15 cellular contexts compared by ENCODE assay signal in the genomic region with DNA sequence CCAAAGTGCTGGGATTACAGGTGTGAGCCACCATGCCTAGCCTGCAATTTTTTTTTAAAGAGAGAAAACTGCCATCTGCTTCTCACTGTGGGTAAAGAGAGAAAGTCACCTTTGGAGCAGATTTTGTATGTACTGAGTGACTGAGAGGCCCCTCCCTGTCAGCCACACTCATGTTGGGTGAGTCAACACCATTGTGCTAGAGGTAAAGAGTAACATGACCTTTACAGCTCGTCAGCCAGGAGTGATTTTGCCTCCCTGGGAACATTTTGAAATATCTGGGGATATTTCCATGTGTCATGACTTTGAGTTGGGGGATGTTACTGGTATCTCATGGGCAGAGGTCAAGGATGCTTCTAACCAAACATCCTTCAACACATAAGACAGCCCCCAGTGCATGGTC.
A peak's percentile ranks its signal among the peaks of the same experiment; 100 is the strongest.
DNase-seq lines count a peak whose midpoint lies in the region; ATAC-seq and TF ChIP-seq lines count a peak whose summit lies in the region.
"Had no signal": no experiment of that assay in that cellular context is flagged by ENCODE, and none has a peak within 500 bp of the region (broad histone marks: within the 10 kb centered on the region; RNA-seq: fewer than 3 reads in every experiment).

No MANE protein-coding gene starts in this region.

- no peak overlapping the region for H3K4me3 ChIP-seq in mucosa of descending colon
- no peak overlapping the region for H3K4me3 ChIP-seq in MM.1S (ENCODE audit: low read length)
- H3K4me3 ChIP-seq: psoas muscle, SJSA1, upper lobe of left lung had no signal

- H3K4me1 ChIP-seq in mucosa of descending colon (ENCODE audit: low read depth) (no peaks in the 10 kb centered on the region), MM.1S (ENCODE audit: low read length) (no peaks in the 10 kb centered on the region)
- H3K4me1 ChIP-seq: psoas muscle, upper lobe of left lung had no signal

- no peaks in the 10 kb centered on the region for H3K79me2 ChIP-seq in MM.1S (ENCODE audit: low read length)

- H3K9me3 ChIP-seq in mucosa of descending colon (no peaks in the 10 kb centered on the region), MM.1S (replicated peaks; ENCODE audit: insufficient read depth, low read length) (no peaks in the 10 kb centered on the region)
- H3K9me3 ChIP-seq: psoas muscle, upper lobe of left lung had no signal

- no peak overlapping the region for H2AFZ ChIP-seq in MM.1S (ENCODE audit: low read length)

- no peaks in the 10 kb centered on the region for H4K20me1 ChIP-seq in MM.1S (ENCODE audit: insufficient read depth, low read length)

- intact Hi-C loops in mucosa of descending colon (cut with DNase I, micrococcal nuclease), result loop anchor here in 1 of 2 donors (10.0 kb wide), 1 partner anchor 639 kb away; no protein-coding TSS in a partner anchor
- intact Hi-C loops in sciatic nerve (cut with DNase I), result no loop called here

- H3K9ac ChIP-seq in MM.1S (ENCODE audit: low read length), result no peak overlapping the region

- ATAC-seq in mucosa of descending colon (peak; percentile 92), sciatic nerve (no peak)

- no peaks in the 10 kb centered on the region for H3F3A ChIP-seq in MM.1S (ENCODE audit: insufficient read depth, low read length)

- DNase-seq in DMS53 treated with DMSO at 0.1 percent for 48 hours (lab: John Stamatoyannopoulos, UW; ENCODE audit: unreplicated experiment) (peak; percentile 94), NCI-H2107 (lab: John Stamatoyannopoulos, UW) (peak; percentile 31), mucosa of descending colon (peak in 1 of 3 donors; percentile 48), sciatic nerve (ENCODE audit: low spot score) (no peak), MM.1S (no peak), NCI-H526 treated with DMSO at 0.1 percent for 48 hours (lab: John Stamatoyannopoulos, UW) (no peak), KG1 (lab: John Stamatoyannopoulos, UW) (no peak)
- DNase-seq: activated CD8-positive, alpha-beta memory T cell treated with anti-CD3 and anti-CD28 coated beads for 24 hours; activated effector memory CD4-positive, alpha-beta T cell treated with anti-CD3 and anti-CD28 coated beads, Interleukin-2, amount 50 U/mL, for 16 hours; EL; islet precursor cell; psoas muscle had no signal

- H3K36me3 ChIP-seq in mucosa of descending colon (ENCODE audit: low read depth) (no peaks in the 10 kb centered on the region), MM.1S (replicated peaks; ENCODE audit: insufficient read depth, low read length) (no peaks in the 10 kb centered on the region)
- H3K36me3 ChIP-seq: SJSA1, upper lobe of left lung had no signal

- H3K4me2 ChIP-seq in MM.1S (ENCODE audit: low read depth, low read length), result no peak overlapping the region

- H3K27me3 ChIP-seq in MM.1S (replicated peaks; ENCODE audit: insufficient read depth, low read length), result no peaks in the 10 kb centered on the region
- H3K27me3 ChIP-seq: upper lobe of left lung had no signal

- H3K27ac ChIP-seq in VCaP (peak overlapping the region; percentile 25; the same call in 1 of the 2 replicates), MM.1S (ENCODE audit: low read length) (no peak overlapping the region)
- H3K27ac ChIP-seq: psoas muscle, SJSA1, upper lobe of left lung had no signal

- no peaks in the 10 kb centered on the region for H3K9me2 ChIP-seq in MM.1S (replicated peaks; ENCODE audit: insufficient read depth, low read length)

- TF ChIP-seq CTCF in VCaP (conservative IDR thresholded peaks at IDR 0.05) (no peak), mucosa of descending colon (IDR thresholded peaks at IDR 0.05) (no peak), MM.1S (IDR thresholded peaks at IDR 0.05; ENCODE audit: low read length) (no peak)

Comparison
In these comparisons a context has a peak if more than half of its experiments do, and no peak if none do; other contexts are left out.
1. DNase-seq: peak in DMS53 treated with DMSO at 0.1 percent for 48 hours (single experiment) and NCI-H2107 (single experiment); none in sciatic nerve (single experiment), MM.1S (single experiment), NCI-H526 treated with DMSO at 0.1 percent for 48 hours (single experiment) and KG1 (single experiment).